8 cellular contexts compared by ENCODE assay signal in the genomic region with DNA sequence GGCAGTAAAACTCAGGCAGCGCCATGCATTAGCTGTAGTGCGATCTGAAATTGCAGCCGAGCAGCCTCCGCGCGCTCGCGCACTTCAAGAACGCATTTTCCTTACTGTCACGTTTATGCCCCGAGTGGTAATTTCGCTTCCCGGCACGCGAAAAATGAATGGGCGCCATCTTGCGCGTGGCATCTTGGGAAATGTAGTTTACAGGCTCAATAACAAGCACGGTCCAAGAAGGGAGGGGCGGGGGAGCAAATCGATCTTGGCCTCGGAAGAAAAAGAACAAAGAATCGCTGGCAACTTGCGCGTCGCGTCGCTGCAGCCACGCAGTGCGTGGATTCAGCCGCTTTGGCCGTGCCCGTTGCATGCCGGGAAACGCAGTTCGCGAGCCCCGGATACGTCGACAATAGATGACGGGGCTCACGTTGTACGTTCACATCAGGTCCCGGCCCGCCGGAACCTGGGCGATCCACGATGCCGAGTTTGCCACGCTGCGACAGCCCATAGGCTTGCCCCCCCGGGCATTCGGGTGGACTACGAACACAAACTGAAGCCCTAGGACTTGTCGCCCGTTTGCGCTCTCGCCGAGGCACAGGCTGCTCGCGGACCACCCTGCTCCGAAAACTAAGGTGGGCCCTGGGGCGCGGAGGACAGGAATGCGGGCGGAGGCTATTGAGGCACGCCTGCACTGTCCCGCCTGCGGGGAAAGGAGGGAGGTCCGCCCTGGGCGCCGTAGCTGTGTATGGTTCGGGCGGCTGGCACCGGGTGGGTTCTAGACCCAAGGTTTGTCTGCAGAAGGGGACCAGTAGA. TPM values are rescaled to one million over a fixed set of nuclear protein-coding genes. Genes with fewer than 3 reads are reported as not detected.
A peak's percentile ranks its signal among the peaks of the same experiment; 100 is the strongest.
DNase-seq lines count a peak whose midpoint lies in the region; ATAC-seq, FAIRE-seq and TF ChIP-seq lines count a peak whose summit lies in the region.

A gene with protein sequence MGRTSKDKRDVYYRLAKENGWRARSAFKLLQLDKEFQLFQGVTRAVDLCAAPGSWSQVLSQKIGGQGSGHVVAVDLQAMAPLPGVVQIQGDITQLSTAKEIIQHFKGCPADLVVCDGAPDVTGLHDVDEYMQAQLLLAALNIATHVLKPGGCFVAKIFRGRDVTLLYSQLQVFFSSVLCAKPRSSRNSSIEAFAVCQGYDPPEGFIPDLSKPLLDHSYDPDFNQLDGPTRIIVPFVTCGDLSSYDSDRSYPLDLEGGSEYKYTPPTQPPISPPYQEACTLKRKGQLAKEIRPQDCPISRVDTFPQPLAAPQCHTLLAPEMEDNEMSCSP (plus strand): TSS at position 426 of the 804 bp plus-strand sequence. CDS start 1,849 bp downstream, outside the sequence.

- H3K36me3 ChIP-seq in left ventricle myocardium inferior, result no peaks in the 10 kb centered on the region
- H3K36me3 ChIP-seq in psoas muscle (ENCODE audit: insufficient read depth in 1 of 2, low read depth in 1 of 2), result no peaks in the 10 kb centered on the region

- H3K4me3 ChIP-seq in left ventricle myocardium inferior (peak within 1 kb of the TSS; percentile 81), psoas muscle (peak within 1 kb of the TSS; percentile 70)

- WGBS in psoas muscle, 3 donors, result 0 to 30% (median 2%) methylated on average over 67 to 75 of the region's 75 CpGs

- peak within 1 kb of the TSS; percentile 73 for H3K27ac ChIP-seq in angular gyrus (ENCODE audit: low read depth, low read length)
- H3K27ac ChIP-seq in left ventricle myocardium inferior (replicated peaks), result peak within 1 kb of the TSS; percentile 84
- H3K27ac ChIP-seq in psoas muscle, result peak within 1 kb of the TSS; percentile 72

- H3K4me1 ChIP-seq in left ventricle myocardium inferior (peaks cover 21% of the 10 kb centered on the region), psoas muscle (no peaks in the 10 kb centered on the region)

- peak; percentile 86 for FAIRE-seq in urothelium cell line (lab: Jason Lieb, UNC)

- ATAC-seq in HG02884 (IDR thresholded peaks at IDR 0.05; ENCODE audit: unreplicated experiment), result peak; percentile 84
- ATAC-seq in psoas muscle, result peak; percentile 91 to 96 (median 93)

- TF ChIP-seq CTCF in GM13977 (IDR thresholded peaks at IDR 0.05; ENCODE audit: extremely low read depth, insufficient read depth, missing control alignments) (no peak), left ventricle myocardium inferior (IDR thresholded peaks at IDR 0.05; ENCODE audit: borderline replicate concordance) (no peak), psoas muscle (IDR thresholded peaks at IDR 0.05) (no peak)

- H3K9me3 ChIP-seq in left ventricle myocardium inferior (replicated peaks) (no peaks in the 10 kb centered on the region), psoas muscle (no peaks in the 10 kb centered on the region)

- H3K27me3 ChIP-seq in left ventricle myocardium inferior (ENCODE audit: low read depth) (no peaks in the 10 kb centered on the region), psoas muscle (ENCODE audit: insufficient read depth in 3 of 3, low read length in 2 of 3) (no peaks in the 10 kb centered on the region)

- DNase-seq in GM13977 (ENCODE audit: low spot score), result peak; percentile 83
- DNase-seq in NCI-H187 (lab: John Stamatoyannopoulos, UW), result peak; percentile 43 to 66
- DNase-seq in T-helper 2 cell, result peak; percentile 62 to 97 (median 86)
- DNase-seq in left ventricle myocardium inferior, result peak; percentile 87
- DNase-seq in psoas muscle, result peak; percentile 88 to 93
- DNase-seq in urothelium cell line (ENCODE audit: low spot score), result peak; percentile 86

- intact Hi-C loops in left ventricle myocardium inferior (cut with micrococcal nuclease), result no loop called here
- intact Hi-C loops in psoas muscle (cut with DNase I), result loop anchor here in 1 of 2 donors (10.0 kb wide), 1 partner anchor 401 kb away; a partner anchor contains a TSS

- in situ Hi-C loops in GM13977 (cut with MboI; ENCODE audit: low pct_unique_long_range_greater_than_20kb, low sequenced_read_pairs, unreplicated experiment), result loop anchor here (25.0 kb wide), 1 partner anchor 389 kb away; no protein-coding TSS in a partner anchor

RNA-seq across cellular contexts. Expression of the gene that starts here (rescaled TPM):
- total RNA-seq in left ventricle myocardium inferior, result 15.3 TPM
- 10 to 100 TPM; 14.5 to 26.8 (median 21.2) TPM for total RNA-seq in psoas muscle
- 10 to 100 TPM; 26.7 to 48.4 (median 46.4) TPM for polyA plus RNA-seq in psoas muscle

Comparison
In these comparisons a context has a peak if more than half of its experiments do, and no peak if none do; other contexts are left out.
1. Peak in every context shown above with its lines: DNase-seq, ATAC-seq, H3K4me3 ChIP-seq and H3K27ac ChIP-seq.